ENCODE assay signal across 1 cellular context in genomic region chr10:6227346-6227745, GRCh38.
TF ChIP-seq lines count a peak whose summit lies in the region.

No MANE protein-coding gene starts in this region.

TF ChIP-seq in K562, 482 proteins besides CTCF, POLR2A, EP300 and RAD21 (continued from another document):
- TF ChIP-seq YY1 (IDR thresholded peaks at IDR 0.05; ENCODE audit: borderline replicate concordance in 1 of 3, control insufficient read depth in 1 of 3, extremely low read depth in 1 of 3, insufficient read depth in 3 of 3, insufficient read length in 1 of 3, insufficient replicate concordance in 2 of 3, low read depth in 1 of 3, low read length in 2 of 3), result peak in 1 of 3 experiments; percentile 27
- TF ChIP-seq MAX (CRISPR knock-in tag; IDR thresholded peaks at IDR 0.05), result no peak
